In genomic region chr19:43754562-43755255, GRCh38 we compare ENCODE assay signal across 8 cellular contexts. TPM values are rescaled to one million over a fixed set of nuclear protein-coding genes. Genes with fewer than 3 reads are reported as not detected.
DNase-seq lines count a peak whose midpoint lies in the region; ATAC-seq, FAIRE-seq and TF ChIP-seq lines count a peak whose summit lies in the region.

A gene with protein sequence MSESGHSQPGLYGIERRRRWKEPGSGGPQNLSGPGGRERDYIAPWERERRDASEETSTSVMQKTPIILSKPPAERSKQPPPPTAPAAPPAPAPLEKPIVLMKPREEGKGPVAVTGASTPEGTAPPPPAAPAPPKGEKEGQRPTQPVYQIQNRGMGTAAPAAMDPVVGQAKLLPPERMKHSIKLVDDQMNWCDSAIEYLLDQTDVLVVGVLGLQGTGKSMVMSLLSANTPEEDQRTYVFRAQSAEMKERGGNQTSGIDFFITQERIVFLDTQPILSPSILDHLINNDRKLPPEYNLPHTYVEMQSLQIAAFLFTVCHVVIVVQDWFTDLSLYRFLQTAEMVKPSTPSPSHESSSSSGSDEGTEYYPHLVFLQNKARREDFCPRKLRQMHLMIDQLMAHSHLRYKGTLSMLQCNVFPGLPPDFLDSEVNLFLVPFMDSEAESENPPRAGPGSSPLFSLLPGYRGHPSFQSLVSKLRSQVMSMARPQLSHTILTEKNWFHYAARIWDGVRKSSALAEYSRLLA (minus strand): TSS chr19:43754962. CDS start chr19:43750741, 4,221 bp downstream.

- FAIRE-seq in D721Med (lab: Jason Lieb, UNC), result no peak
- FAIRE-seq in endothelial cell of umbilical vein (lab: Jason Lieb, UNC), result peak; percentile 95

- dilution Hi-C loops in endothelial cell of umbilical vein (cut with MboI; ENCODE audit: extremely low pct_ligation_motif_present, low sequenced_read_pairs), result no loop called here

- intact Hi-C loops in endothelial cell of umbilical vein (cut with micrococcal nuclease), result loop anchor here (1.0 to 10.0 kb wide), 2 partner anchors 220 to 360 kb away; partner anchors contain the start of gene ZNF225

- TF ChIP-seq CTCF in D721Med (IDR thresholded peaks at IDR 0.05; ENCODE audit: insufficient read depth, missing control alignments), result no peak
- no peak for TF ChIP-seq CTCF in OCI-LY3 (IDR thresholded peaks at IDR 0.05; ENCODE audit: low read depth, low read length)
- TF ChIP-seq CTCF in endothelial cell of umbilical vein (IDR thresholded peaks at IDR 0.05; ENCODE audit: extremely low read depth in 1 of 2, insufficient read depth in 1 of 2, low read depth in 1 of 2, low read length in 2 of 2), result no peak

- H3K27me3 ChIP-seq in OCI-LY3 (ENCODE audit: low read depth, low read length) (no peaks in the 10 kb centered on the region), endothelial cell of umbilical vein (ENCODE audit: control insufficient read depth in 2 of 2, insufficient read depth in 2 of 2, low read length in 2 of 2) (no peaks in the 10 kb centered on the region)

- DNase-seq in D721Med (ENCODE audit: insufficient read length, low spot score), result peak; percentile 94
- peak; percentile 97 for DNase-seq in HuH-7.5 (ENCODE audit: low spot score)
- peak; percentile 99 for DNase-seq in activated CD8-positive, alpha-beta memory T cell treated with anti-CD3 and anti-CD28 coated beads, Interleukin-2, amount 50 U/mL, for 48 hours
- DNase-seq in endothelial cell of umbilical vein (ENCODE audit: low read depth, low spot score), result peak; percentile 99
- peak; percentile 97 for DNase-seq in midbrain (lab: John Stamatoyannopoulos, UW)
- DNase-seq in stimulated activated CD8-positive, alpha-beta memory T cell treated with anti-CD3 and anti-CD28 coated beads, Interleukin-15, amount 100 ng/mL, for 48 hours (ENCODE audit: low read depth in 2 of 2), result peak; percentile 96

- peak within 1 kb of the TSS; percentile 95 for H3K27ac ChIP-seq in OCI-LY3 (ENCODE audit: low read length)
- H3K27ac ChIP-seq in endothelial cell of umbilical vein (ENCODE audit: insufficient read depth, low read depth, low read length), result peak within 1 kb of the TSS; percentile 97

- ATAC-seq in GM21526 (IDR thresholded peaks at IDR 0.05; ENCODE audit: low FRiP score, unreplicated experiment), result peak; percentile 46

- CTCF ChIA-PET in endothelial cell of umbilical vein (lab: Charles Lee), result interaction anchor here (0.7 to 6.2 kb wide), 12 partner anchors 9 to 86 kb away, joined by 3 to 55 read pairs (median 4); no protein-coding TSS in a partner anchor

- H3K4me2 ChIP-seq in OCI-LY3 (ENCODE audit: low read length) (peak within 1 kb of the TSS; percentile 97), endothelial cell of umbilical vein (ENCODE audit: insufficient read depth, low read length) (peak within 1 kb of the TSS; percentile 93)

- H3K79me2 ChIP-seq in OCI-LY3 (ENCODE audit: low read length) (peaks cover 34% of the 10 kb centered on the region), endothelial cell of umbilical vein (ENCODE audit: control insufficient read depth, insufficient read depth, low read length) (peaks cover 25% of the 10 kb centered on the region)

- H3K9me3 ChIP-seq in OCI-LY3 (ENCODE audit: insufficient read depth, low read length) (no peaks in the 10 kb centered on the region), endothelial cell of umbilical vein (replicated peaks; ENCODE audit: control insufficient read depth, insufficient read depth, low read length) (no peaks in the 10 kb centered on the region)

- POLR2A ChIA-PET in endothelial cell of umbilical vein (lab: Charles Lee), result interaction anchor here (1.0 to 1.8 kb wide), 3 partner anchors 10 to 86 kb away, joined by 3 to 9 read pairs (median 3); no protein-coding TSS in a partner anchor

- H2AFZ ChIP-seq in OCI-LY3 (ENCODE audit: low read depth, low read length) (no peak within 1 kb of the TSS), endothelial cell of umbilical vein (ENCODE audit: low read depth, low read length) (peak within 1 kb of the TSS; percentile 71)

- peak within 1 kb of the TSS; percentile 86 for H3K4me3 ChIP-seq in OCI-LY3 (ENCODE audit: low read length)
- peak within 1 kb of the TSS; percentile 67 to 92 (median 74) for H3K4me3 ChIP-seq in endothelial cell of umbilical vein (replicated peaks in 1 of 3; ENCODE audit: insufficient read depth in 1 of 3, low read depth in 1 of 3, low read length in 3 of 3)

- H4K20me1 ChIP-seq in OCI-LY3 (ENCODE audit: insufficient read depth, low read length) (no peaks in the 10 kb centered on the region), endothelial cell of umbilical vein (replicated peaks; ENCODE audit: control insufficient read depth, extremely low read depth, insufficient read depth, low read length) (no peaks in the 10 kb centered on the region)

- BruUV-seq in endothelial cell of umbilical vein (replicated peaks; lab: Mats Ljungman, UMichigan), result TSS peak; percentile 38

- H3K4me1 ChIP-seq in OCI-LY3 (ENCODE audit: low read length) (peaks cover 68% of the 10 kb centered on the region), endothelial cell of umbilical vein (ENCODE audit: control insufficient read depth, extremely low read depth, insufficient read depth, low read length) (peaks cover 35% of the 10 kb centered on the region)

- peak; percentile 50 for TF ChIP-seq POLR2A in endothelial cell of umbilical vein (IDR thresholded peaks at IDR 0.05; ENCODE audit: low read depth, low read length)

- H3K9me1 ChIP-seq in endothelial cell of umbilical vein (replicated peaks; ENCODE audit: control insufficient read depth, extremely low read depth, insufficient read depth, low read length), result no peaks in the 10 kb centered on the region

- H3K36me3 ChIP-seq in OCI-LY3 (replicated peaks; ENCODE audit: low read depth, low read length), result peaks cover 45% of the 10 kb centered on the region
- H3K36me3 ChIP-seq in endothelial cell of umbilical vein (ENCODE audit: control insufficient read depth in 2 of 2, extremely low read depth in 1 of 2, insufficient read depth in 2 of 2, low read length in 2 of 2), result peaks cover 6 to 15% of the 10 kb centered on the region in 2 experiments

- H3K9ac ChIP-seq in OCI-LY3 (ENCODE audit: low read length), result peak within 1 kb of the TSS; percentile 100
- peak within 1 kb of the TSS; percentile 98 for H3K9ac ChIP-seq in endothelial cell of umbilical vein (replicated peaks; ENCODE audit: extremely low read depth, insufficient read depth, low read length)

TF ChIP-seq in endothelial cell of umbilical vein, 7 proteins besides CTCF, POLR2A, EP300 and RAD21:
- no peak for TF ChIP-seq GATA2 (IDR thresholded peaks at IDR 0.05; ENCODE audit: insufficient read depth, insufficient read length, low read depth, low read length)
- TF ChIP-seq POLR2AphosphoS5 (IDR thresholded peaks at IDR 0.05; ENCODE audit: insufficient read depth, low read depth, low read length), result peak; percentile 41
- no peak for TF ChIP-seq JUN (IDR thresholded peaks at IDR 0.05; ENCODE audit: borderline replicate concordance, insufficient read depth, insufficient read length, low read depth)

RNA-seq across cellular contexts. Expression of the gene that starts here (rescaled TPM):
- total RNA-seq in endothelial cell of umbilical vein, result 45.0 and 53.3 TPM in 2 replicates
- polyA plus RNA-seq in endothelial cell of umbilical vein, result 25.5 and 26.4 TPM in 2 replicates
- polyA plus RNA-seq in endothelial cell of umbilical vein (2011; cell fraction: cytosol; rRNA removed), result 14.2 and 18.4 TPM in 2 replicates
- polyA plus RNA-seq in endothelial cell of umbilical vein (2011; cell fraction: nucleus; rRNA removed), result 57.7 and 62.5 TPM in 2 replicates
- 23.0 and 31.6 TPM in 2 replicates for polyA plus RNA-seq in endothelial cell of umbilical vein (2012)
- 14.6 and 23.5 TPM in 2 replicates for polyA minus RNA-seq in endothelial cell of umbilical vein
- 14.7 TPM for polyA minus RNA-seq in endothelial cell of umbilical vein (2011; cell fraction: cytosol; rRNA and poly(A)+ RNA removed)
- polyA minus RNA-seq in endothelial cell of umbilical vein (2011; cell fraction: nucleus; rRNA and poly(A)+ RNA removed), result 21.9 and 27.0 TPM in 2 replicates

Comparison
In these comparisons a context has a peak if more than half of its experiments do, and no peak if none do; other contexts are left out.
1. Peak in every context shown above with its lines: DNase-seq, ATAC-seq, H3K4me3 ChIP-seq and H3K27ac ChIP-seq.